8 cellular contexts compared by ENCODE assay signal in genomic region chr10:8404721-8405120, GRCh38.
A peak's percentile ranks its signal among the peaks of the same experiment; 100 is the strongest.
DNase-seq lines count a peak whose midpoint lies in the region; ATAC-seq and TF ChIP-seq lines count a peak whose summit lies in the region.

No MANE protein-coding gene starts in this region.

- no peak overlapping the region for H3K27ac ChIP-seq in left lung

- no peaks in the 10 kb centered on the region for H3K36me3 Mint-ChIP-seq in naive thymus-derived CD8-positive, alpha-beta T cell

- H3K4me3 Mint-ChIP-seq in naive thymus-derived CD8-positive, alpha-beta T cell: peak overlapping the region; percentile 52 to 86 (median 78)

- no peaks in the 10 kb centered on the region for H3K9me3 Mint-ChIP-seq in naive thymus-derived CD8-positive, alpha-beta T cell

- no peaks in the 10 kb centered on the region for H3K4me1 ChIP-seq in left lung

- H3K27me3 Mint-ChIP-seq in naive thymus-derived CD8-positive, alpha-beta T cell: no peaks in the 10 kb centered on the region

- H3K36me3 ChIP-seq in left lung: no peaks in the 10 kb centered on the region

- peak; percentile 73 for ATAC-seq in GM19023 (IDR thresholded peaks at IDR 0.05; ENCODE audit: unreplicated experiment)
- peak; percentile 61 for ATAC-seq in HG02798 (IDR thresholded peaks at IDR 0.05; ENCODE audit: poor library complexity, unreplicated experiment)
- peak; percentile 77 to 84 for ATAC-seq in naive thymus-derived CD8-positive, alpha-beta T cell
- ATAC-seq in left lung: no peak

- intact Hi-C loops in left lung (cut with DNase I): no loop called here

- DNase-seq in RPMI8226 (peak; percentile 73), NCI-H526 (lab: John Stamatoyannopoulos, UW) (no peak), left lung (no peak), DMS153 treated with DMSO at 0.1 percent for 48 hours (lab: John Stamatoyannopoulos, UW; ENCODE audit: unreplicated experiment) (no peak), NCI-H1694 (lab: John Stamatoyannopoulos, UW) (no peak)
- DNase-seq in naive thymus-derived CD8-positive, alpha-beta T cell: peak in 8 of 10 donors; percentile 54 to 93 (median 78)

- H3K27ac Mint-ChIP-seq in naive thymus-derived CD8-positive, alpha-beta T cell: peak overlapping the region; percentile 86 to 97 (median 94)

- H3K27me3 ChIP-seq in left lung: no peaks in the 10 kb centered on the region

- no peak overlapping the region for H3K4me3 ChIP-seq in left lung

- no peaks in the 10 kb centered on the region for H3K9me3 ChIP-seq in left lung

- POLR2A ChIA-PET in naive thymus-derived CD8-positive, alpha-beta T cell (lab: Charles Lee): no interaction called here

- no peak for TF ChIP-seq CTCF in left lung (IDR thresholded peaks at IDR 0.05)

- H3K4me1 Mint-ChIP-seq in naive thymus-derived CD8-positive, alpha-beta T cell: peaks cover 49 to 73% (median 72%) of the 10 kb centered on the region in 4 donors

Comparison
In these comparisons a context has a peak if more than half of its experiments do, and no peak if none do; other contexts are left out.
1. DNase-seq: peak in RPMI8226 (single experiment) and naive thymus-derived CD8-positive, alpha-beta T cell (8 of 10); none in NCI-H526 (0 of 2), left lung (0 of 2), DMS153 treated with DMSO at 0.1 percent for 48 hours (single experiment) and NCI-H1694 (single experiment).